Comparison of ENCODE assay signal across 7 cellular contexts in genomic region chr7:8258734-8259133, GRCh38. TPM values are rescaled to one million over a fixed set of nuclear protein-coding genes. Genes with fewer than 3 reads are reported as not detected.
"Had no signal": no experiment of that assay in that cellular context is flagged by ENCODE, and none has a peak within 500 bp of the region (broad histone marks: within the 10 kb centered on the region; RNA-seq: fewer than 3 reads in every experiment).

No MANE protein-coding gene starts in this region.

- H2AFZ ChIP-seq: GM23338 had no signal

- H3K27ac ChIP-seq: KMS-11 had no signal

- H3K4me2 ChIP-seq: KMS-11 had no signal

- H3K36me3 Mint-ChIP-seq: IgD-negative memory B cell had no signal

- H3K9me3 Mint-ChIP-seq: GM23338, HFFc6, IgD-negative memory B cell had no signal

- ATAC-seq: GM23338, HCT116 had no signal

- H3K4me3 Mint-ChIP-seq: GM23338, HFFc6, IgD-negative memory B cell had no signal

- H3K4me3 ChIP-seq: GM23338, HAP-1 had no signal

- H3K9ac ChIP-seq: KMS-11 had no signal

- H3K27ac Mint-ChIP-seq: GM23338, HFFc6, IgD-negative memory B cell had no signal

- H3K36me3 ChIP-seq: HAP-1 had no signal

- DNase-seq: HFFc6, KBM-7 had no signal

- H3K9me3 ChIP-seq: HAP-1 had no signal

- H3K4me1 ChIP-seq: HAP-1 had no signal

RNA-seq across cellular contexts. Expression of gene ICA1, which starts 3.2 kb away (rescaled TPM):
- total RNA-seq: HFFc6 had no signal
